ENCODE assay signal across 20 cellular contexts in genomic region chr3:41258239-41258800, GRCh38. TPM values are rescaled to one million over a fixed set of nuclear protein-coding genes. Genes with fewer than 3 reads are reported as not detected.
A peak's percentile ranks its signal among the peaks of the same experiment; 100 is the strongest.
DNase-seq lines count a peak whose midpoint lies in the region; ATAC-seq, FAIRE-seq and TF ChIP-seq lines count a peak whose summit lies in the region.
"Had no signal": no experiment of that assay in that cellular context is flagged by ENCODE, and none has a peak within 500 bp of the region (broad histone marks: within the 10 kb centered on the region; RNA-seq: fewer than 3 reads in every experiment).

No MANE protein-coding gene starts in this region.

- peak overlapping the region; percentile 24 for H2BK120ac ChIP-seq in H1 (replicated peaks; ENCODE audit: low read depth, low read length)

- H3K9ac ChIP-seq in H1 (replicated peaks in 1 of 4; ENCODE audit: extremely low read depth in 1 of 4, low read depth in 3 of 4, low read length in 3 of 4) = no peak overlapping the region
- H3K9ac ChIP-seq: BLaER1 had no signal

- TF ChIP-seq EP300 in H1 (IDR thresholded peaks at IDR 0.05; ENCODE audit: borderline replicate concordance in 1 of 2, low read depth in 2 of 2, low read length in 2 of 2) = no peak

- H2BK20ac ChIP-seq in H1 (ENCODE audit: low read length) = no peak overlapping the region

- intact Hi-C loops in heart right ventricle (cut with DNase I) = no loop called here

- H2AFZ ChIP-seq in H1 (ENCODE audit: low read length) = no peak overlapping the region

- no peaks in the 10 kb centered on the region for H3K4me1 ChIP-seq in H1 (replicated peaks in 1 of 4; ENCODE audit: control insufficient read depth in 3 of 4, insufficient read depth in 4 of 4, low read length in 3 of 4)
- no peaks in the 10 kb centered on the region for H3K4me1 ChIP-seq in heart right ventricle
- H3K4me1 ChIP-seq: BLaER1, Caco-2 had no signal

- H2BK15ac ChIP-seq in H1 (ENCODE audit: low read length) = no peak overlapping the region

- H2BK5ac ChIP-seq in H1 (ENCODE audit: low read depth, low read length) = no peak overlapping the region

- H3K9me3 ChIP-seq in H1 (ENCODE audit: insufficient read depth in 2 of 2, low read depth in 1 of 2, low read length in 1 of 2) (no peaks in the 10 kb centered on the region), heart right ventricle (no peaks in the 10 kb centered on the region)
- H3K9me3 ChIP-seq: BLaER1, Caco-2 had no signal

- H3K36me3 Mint-ChIP-seq in immature natural killer cell = peaks cover 0 to 7% (median 3%) of the 10 kb centered on the region in 3 donors

- no peak overlapping the region for H3K4ac ChIP-seq in H1 (replicated peaks; ENCODE audit: insufficient read length, low read depth, low read length)

- H3K79me1 ChIP-seq in H1 (ENCODE audit: low read depth, low read length) = no peaks in the 10 kb centered on the region

- no peak overlapping the region for H3K56ac ChIP-seq in H1 (replicated peaks; ENCODE audit: insufficient read length, low read depth, low read length)

- TF ChIP-seq CTCF in H1 (IDR thresholded peaks at IDR 0.05; ENCODE audit: control extremely low read depth in 1 of 3, insufficient read depth in 1 of 3, low read depth in 1 of 3, low read length in 3 of 3) (no peak), fibroblast of pulmonary artery (IDR thresholded peaks at IDR 0.05; ENCODE audit: low read length, missing control alignments) (no peak), heart right ventricle (IDR thresholded peaks at IDR 0.05) (no peak)

- H3K18ac ChIP-seq in H1 (ENCODE audit: extremely low read depth, low read length) = no peak overlapping the region

- no peak overlapping the region for H4K8ac ChIP-seq in H1 (ENCODE audit: extremely low read depth, insufficient read depth, low read length)

- H2AK5ac ChIP-seq in H1 (ENCODE audit: low read depth, low read length) = no peak overlapping the region

- H3K9me3 Mint-ChIP-seq in immature natural killer cell = peaks cover 0 to 2% (median 0%) of the 10 kb centered on the region in 6 donors
- H3K9me3 Mint-ChIP-seq: HFFc6 had no signal

- WGBS in H1 (ENCODE audit: extremely low coverage in 1 of 2, insufficient coverage in 1 of 2, insufficient read length in 1 of 2, insufficient replicate concordance in 2 of 2, low coverage in 1 of 2, low lambda C conversion rate in 2 of 2, missing lambda C conversion rate in 1 of 2), 2 experiments = 88% methylated on average over 4 of the region's 4 CpGs; no CpG with 5 or more reads in 1 of the 2 experiments
- 84 to 91% methylated on average over 4 of the region's 4 CpGs for WGBS in heart right ventricle, 2 donors

- CTCF ChIA-PET in H1 (lab: Charles Lee; ENCODE audit: partially characterized antibody) = no interaction called here

- no peaks in the 10 kb centered on the region for H3K23me2 ChIP-seq in H1 (ENCODE audit: low read depth, low read length)

- no peak overlapping the region for H4K91ac ChIP-seq in H1 (replicated peaks; ENCODE audit: insufficient read length, low read length)

- no peaks in the 10 kb centered on the region for H4K20me1 ChIP-seq in H1 (replicated peaks in 1 of 2; ENCODE audit: control insufficient read depth in 1 of 2, insufficient read depth in 2 of 2, low read length in 2 of 2)
- H4K20me1 ChIP-seq: BLaER1 had no signal

- no peak for ATAC-seq in heart right ventricle

- no peak overlapping the region for H3K14ac ChIP-seq in H1 (ENCODE audit: insufficient read length)

- no peak overlapping the region for H3K23ac ChIP-seq in H1 (ENCODE audit: insufficient read length)

- TF ChIP-seq POLR2A in H1 (IDR thresholded peaks at IDR 0.05; ENCODE audit: control extremely low read depth in 1 of 2, low read depth in 2 of 2, low read length in 2 of 2) = no peak

- peak; percentile 4 for DNase-seq in NCI-H2227 (lab: John Stamatoyannopoulos, UW; ENCODE audit: unreplicated experiment)
- DNase-seq in NCI-H2227 treated with DMSO at 0.1 percent for 48 hours (lab: John Stamatoyannopoulos, UW) = no peak
- DNase-seq in H1 (ENCODE audit: low read depth in 1 of 2, low spot score in 2 of 2) = no peak
- peak; percentile 69 for DNase-seq in fibroblast of pulmonary artery (ENCODE audit: low read depth)
- peak; percentile 25 for DNase-seq in skeletal muscle cell (ENCODE audit: low read depth)
- DNase-seq in heart right ventricle = no peak
- no peak for DNase-seq in NCI-H2081 treated with DMSO at 0.1 percent for 48 hours (lab: John Stamatoyannopoulos, UW)
- DNase-seq in immature natural killer cell = no peak
- DNase-seq: AML-193; Caco-2; CD8-positive, alpha-beta memory T cell; DND-41; GDM1; HCEC 1CT; HFFc6 had no signal

- H3K27me3 ChIP-seq in H1 (replicated peaks in 1 of 4; ENCODE audit: control insufficient read depth in 3 of 4, extremely low read depth in 1 of 4, insufficient read depth in 3 of 4, low read length in 3 of 4) (no peaks in the 10 kb centered on the region), heart right ventricle (no peaks in the 10 kb centered on the region)
- H3K27me3 ChIP-seq: BLaER1 had no signal

- H4K5ac ChIP-seq in H1 (ENCODE audit: insufficient read length, low read depth, low read length) = no peak overlapping the region

- H2BK12ac ChIP-seq in H1 (ENCODE audit: low read depth, low read length) = no peak overlapping the region

- POLR2A ChIA-PET in H1 (lab: Charles Lee; ENCODE audit: partially characterized antibody) = interaction anchor here (1.7 kb wide), 1 partner anchor 14 kb away, joined by 7 read pairs; no protein-coding TSS in a partner anchor

- H3K4me3 Mint-ChIP-seq in immature natural killer cell = no peak overlapping the region
- H3K4me3 Mint-ChIP-seq: CD8-positive, alpha-beta memory T cell; HFFc6 had no signal

- H3K36me3 ChIP-seq in H1 (ENCODE audit: control insufficient read depth in 2 of 4, insufficient read depth in 4 of 4, low read length in 3 of 4) (no peaks in the 10 kb centered on the region), heart right ventricle (no peaks in the 10 kb centered on the region)
- H3K36me3 ChIP-seq: BLaER1 had no signal

- no peaks in the 10 kb centered on the region for H3K79me2 ChIP-seq in H1 (ENCODE audit: control insufficient read depth in 1 of 2, insufficient read depth in 2 of 2, low read length in 2 of 2)

- H3K27me3 Mint-ChIP-seq in immature natural killer cell (ENCODE audit: low read depth in 3 of 3) = peaks cover 0 to 1% (median 1%) of the 10 kb centered on the region in 3 donors
- H3K27me3 Mint-ChIP-seq: CD8-positive, alpha-beta memory T cell had no signal

- H3K27ac ChIP-seq in H1 (ENCODE audit: low read depth, low read length) (no peak overlapping the region), heart right ventricle (no peak overlapping the region)
- H3K27ac ChIP-seq: 22Rv1, BLaER1 had no signal

- H3K4me2 ChIP-seq in H1 (ENCODE audit: insufficient read depth in 1 of 2, low read depth in 2 of 2, low read length in 2 of 2) = no peak overlapping the region
- H3K4me2 ChIP-seq: BLaER1 had no signal

- no peaks in the 10 kb centered on the region for H3K4me1 Mint-ChIP-seq in immature natural killer cell
- H3K4me1 Mint-ChIP-seq: CD8-positive, alpha-beta memory T cell had no signal

- H3K4me3 ChIP-seq in H1 (ENCODE audit: extremely low read depth in 1 of 4, insufficient read depth in 2 of 4, low read depth in 3 of 4, low read length in 4 of 4) (no peak overlapping the region), fibroblast of pulmonary artery (replicated peaks; ENCODE audit: low read depth, low read length) (no peak overlapping the region), skeletal muscle cell (ENCODE audit: low read depth, low read length) (no peak overlapping the region), heart right ventricle (no peak overlapping the region)
- H3K4me3 ChIP-seq: BLaER1 had no signal

- no peak for FAIRE-seq in H1 (lab: Jason Lieb, UNC)
- FAIRE-seq: GM12892, GM19239, HTR-8/SVneo had no signal

- TF ChIP-seq RAD21 in H1 (IDR thresholded peaks at IDR 0.05 in 1 of 2, conservative IDR thresholded peaks at IDR 0.05 in 1 of 2; ENCODE audit: low read depth in 2 of 2, low read length in 2 of 2) = no peak

- no peak overlapping the region for H3K27ac Mint-ChIP-seq in immature natural killer cell
- H3K27ac Mint-ChIP-seq: CD8-positive, alpha-beta memory T cell had no signal

TF ChIP-seq in H1, 55 proteins besides CTCF, POLR2A, EP300 and RAD21:
- TF ChIP-seq NRF1 (IDR thresholded peaks at IDR 0.05; ENCODE audit: low read depth, low read length) = no peak
- no peak for TF ChIP-seq YY1 (IDR thresholded peaks at IDR 0.05; ENCODE audit: low read depth, low read length)
- no peak for TF ChIP-seq TEAD4 (IDR thresholded peaks at IDR 0.05; ENCODE audit: low read depth, low read length)
- no peak for TF ChIP-seq SRF (IDR thresholded peaks at IDR 0.05; ENCODE audit: low read depth, low read length)
- no peak for TF ChIP-seq TBP (IDR thresholded peaks at IDR 0.05; ENCODE audit: low read depth, low read length)
- TF ChIP-seq KDM1A (IDR thresholded peaks at IDR 0.05; ENCODE audit: borderline replicate concordance, low read length) = no peak
- no peak for TF ChIP-seq E2F6 (IDR thresholded peaks at IDR 0.05)
- no peak for TF ChIP-seq SP4 (IDR thresholded peaks at IDR 0.05; ENCODE audit: low read length)
- no peak for TF ChIP-seq JUND (IDR thresholded peaks at IDR 0.05; ENCODE audit: low read length)
- TF ChIP-seq JUN (IDR thresholded peaks at IDR 0.05; ENCODE audit: low read depth, low read length) = no peak
- TF ChIP-seq HDAC2 (IDR thresholded peaks at IDR 0.05; ENCODE audit: borderline replicate concordance in 1 of 2, low read depth in 2 of 2, low read length in 2 of 2) = no peak

RNA-seq across cellular contexts. Expression of gene CTNNB1, which starts 59.0 kb away (rescaled TPM):
- 325 and 356 TPM in 2 replicates for total RNA-seq in H1 (2021; fragmentation: NEBNext Ultra II Directional; extraction: Animal tissue kit (Norgen Biotek cat#: 25700))
- polyA plus RNA-seq in H1 (2011; rRNA removed) = 535 and 579 TPM in 2 replicates
- polyA plus RNA-seq in H1 (2011; cell fraction: cytosol; rRNA removed) = 483 TPM
- 934 TPM for polyA plus RNA-seq in H1 (2011; cell fraction: nucleus; rRNA removed)
- 373 to 437 TPM (median 415 TPM) in 4 replicates for polyA plus RNA-seq in H1 (2012, experiment 1 of 2)
- 27.8 TPM for polyA plus RNA-seq in H1 (2012, experiment 2 of 2)
- polyA plus RNA-seq in H1 (2013, experiment 1 of 2) = 345 TPM
- 328 TPM for polyA plus RNA-seq in H1 (2013, experiment 2 of 2)
- 2,973 and 3,699 TPM in 2 replicates for polyA minus RNA-seq in H1 (2011; rRNA and poly(A)+ RNA removed)
- polyA minus RNA-seq in H1 (2011; cell fraction: cytosol; rRNA and poly(A)+ RNA removed) = 574 TPM
- polyA minus RNA-seq in H1 (2011; cell fraction: nucleus; rRNA and poly(A)+ RNA removed) = 651 TPM
- total RNA-seq in heart right ventricle = 100 to 1,000 TPM; 148 to 218 (median 181) TPM
- polyA plus RNA-seq in heart right ventricle = 100 to 1,000 TPM in 1 of 2 donors, 10 to 100 TPM in 1; 33.2 to 123 TPM
- 10 to 100 TPM; 35.4 to 85.5 (median 70.4) TPM for polyA plus RNA-seq in immature natural killer cell

Comparison
In these comparisons a context has a peak if more than half of its experiments do, and no peak if none do; other contexts are left out.
1. DNase-seq: peak in NCI-H2227 (single experiment), fibroblast of pulmonary artery (single experiment) and skeletal muscle cell (single experiment); none in NCI-H2227 treated with DMSO at 0.1 percent for 48 hours (single experiment), H1 (0 of 2), heart right ventricle (0 of 2), NCI-H2081 treated with DMSO at 0.1 percent for 48 hours (single experiment) and immature natural killer cell (0 of 3).